Comparison of ENCODE assay signal across 9 cellular contexts in genomic region chr5:126801992-126802294, GRCh38.
DNase-seq lines count a peak whose midpoint lies in the region; ATAC-seq and TF ChIP-seq lines count a peak whose summit lies in the region.
"Had no signal": no experiment of that assay in that cellular context is flagged by ENCODE, and none has a peak within 500 bp of the region (broad histone marks: within the 10 kb centered on the region; RNA-seq: fewer than 3 reads in every experiment).

No MANE protein-coding gene starts in this region.

- H3K4me1 ChIP-seq in OCI-LY3 (ENCODE audit: low read length), result peaks cover 9% of the 10 kb centered on the region

- no peak overlapping the region for H2AFZ ChIP-seq in OCI-LY3 (ENCODE audit: low read depth, low read length)

- peak; percentile 38 for DNase-seq in AG20443 (ENCODE audit: low spot score)
- DNase-seq in fibroblast of peridontal ligament (ENCODE audit: extremely low read depth), result peak; percentile 89
- no peak for DNase-seq in NCI-H1436 treated with DMSO at 0.1 percent for 48 hours (lab: John Stamatoyannopoulos, UW)
- no peak for DNase-seq in T-helper 2 cell treated with Interferon-gamma antibody and Interleukin-4, amounts not matched to agents 5 μg/mL and 100 μg/mL, for 36 hours (ENCODE audit: low spot score)
- DNase-seq in SW480 (ENCODE audit: low spot score), result no peak

- no peak overlapping the region for H3K27ac Mint-ChIP-seq in T-helper 2 cell treated with Interferon-gamma antibody and Interleukin-4, amounts not matched to agents 5 μg/mL and 100 μg/mL, for 36 hours

- H3K27me3 Mint-ChIP-seq in T-helper 2 cell treated with Interferon-gamma antibody and Interleukin-4, amounts not matched to agents 5 μg/mL and 100 μg/mL, for 36 hours (ENCODE audit: low read depth), result no peaks in the 10 kb centered on the region

- H3K4me2 ChIP-seq in OCI-LY3 (ENCODE audit: low read length), result 0 out of 2 replicates have a peak overlapping the region, but pooled peaks have one; percentile 10

- peaks cover 44% of the 10 kb centered on the region for H3K36me3 Mint-ChIP-seq in T-helper 2 cell treated with Interferon-gamma antibody and Interleukin-4, amounts not matched to agents 5 μg/mL and 100 μg/mL, for 36 hours (ENCODE audit: low read depth)

- H3K4me1 Mint-ChIP-seq in T-helper 2 cell treated with Interferon-gamma antibody and Interleukin-4, amounts not matched to agents 5 μg/mL and 100 μg/mL, for 36 hours (ENCODE audit: low read depth), result peaks cover 41% of the 10 kb centered on the region

- H3K9me3 Mint-ChIP-seq in T-helper 2 cell treated with Interferon-gamma antibody and Interleukin-4, amounts not matched to agents 5 μg/mL and 100 μg/mL, for 36 hours, result no peaks in the 10 kb centered on the region

- H3K9ac ChIP-seq in OCI-LY3 (ENCODE audit: low read length), result no peak overlapping the region

- no peaks in the 10 kb centered on the region for H3K27me3 ChIP-seq in OCI-LY3 (ENCODE audit: low read depth, low read length)

- TF ChIP-seq CTCF in OCI-LY3 (IDR thresholded peaks at IDR 0.05; ENCODE audit: low read depth, low read length), result peak; percentile 38

- peak; percentile 54 for ATAC-seq in GM18861 (IDR thresholded peaks at IDR 0.05; ENCODE audit: unreplicated experiment)
- ATAC-seq in HG03439 (IDR thresholded peaks at IDR 0.05; ENCODE audit: unreplicated experiment), result no peak

- peaks cover 53% of the 10 kb centered on the region for H4K20me1 ChIP-seq in OCI-LY3 (ENCODE audit: insufficient read depth, low read length)

- H3K9me3 ChIP-seq in OCI-LY3 (ENCODE audit: insufficient read depth, low read length), result no peaks in the 10 kb centered on the region
- H3K9me3 ChIP-seq: thoracic aorta had no signal

- no peak overlapping the region for H3K4me3 Mint-ChIP-seq in T-helper 2 cell treated with Interferon-gamma antibody and Interleukin-4, amounts not matched to agents 5 μg/mL and 100 μg/mL, for 36 hours

- H3K79me2 ChIP-seq in OCI-LY3 (ENCODE audit: low read length), result peaks cover 80% of the 10 kb centered on the region

- H3K4me3 ChIP-seq in OCI-LY3 (ENCODE audit: low read length), result no peak overlapping the region
- H3K4me3 ChIP-seq: thoracic aorta had no signal

- H3K27ac ChIP-seq in OCI-LY3 (ENCODE audit: low read length), result no peak overlapping the region
- H3K27ac ChIP-seq: thoracic aorta had no signal

- peaks cover 17% of the 10 kb centered on the region for H3K36me3 ChIP-seq in OCI-LY3 (replicated peaks; ENCODE audit: low read depth, low read length)
- H3K36me3 ChIP-seq: thoracic aorta had no signal

Comparison
In these comparisons a context has a peak if more than half of its experiments do, and no peak if none do; other contexts are left out.
1. DNase-seq: peak in AG20443 (single experiment) and fibroblast of peridontal ligament (single experiment); none in NCI-H1436 treated with DMSO at 0.1 percent for 48 hours (single experiment), T-helper 2 cell treated with Interferon-gamma antibody and Interleukin-4, amounts not matched to agents 5 μg/mL and 100 μg/mL, for 36 hours (single experiment) and SW480 (single experiment).